19 cellular contexts compared by ENCODE assay signal in the genomic region with DNA sequence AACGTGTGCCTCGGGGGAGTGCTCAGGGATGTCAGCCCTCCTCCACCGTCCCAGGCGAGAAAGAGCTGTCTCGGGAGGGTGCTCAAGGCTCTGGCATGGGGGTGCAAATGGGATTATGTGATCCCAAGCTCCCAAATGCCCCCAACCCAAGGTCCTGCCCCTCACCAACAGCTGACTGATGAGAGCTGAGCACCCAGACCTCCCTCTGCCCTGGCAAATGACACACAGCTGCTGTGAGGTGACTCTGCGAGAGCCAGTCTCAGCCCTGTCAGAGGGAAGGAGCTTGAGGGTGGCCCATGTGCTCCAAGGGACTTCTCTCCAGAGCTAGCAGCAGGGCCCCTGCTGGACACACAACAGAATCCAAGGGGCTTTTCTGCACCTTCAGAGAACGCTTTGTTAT. TPM values are rescaled to one million over a fixed set of nuclear protein-coding genes. Genes with fewer than 3 reads are reported as not detected.
"Had no signal": no experiment of that assay in that cellular context is flagged by ENCODE, and none has a peak within 500 bp of the region (broad histone marks: within the 10 kb centered on the region; RNA-seq: fewer than 3 reads in every experiment).

No MANE protein-coding gene starts in this region.

- H3K36me3 ChIP-seq: thyroid gland had no signal

- H3K36me3 Mint-ChIP-seq: natural killer cell treated with Interleukin-12 subunit alpha and Interleukin-12 subunit beta and Interleukin-15 and Interleukin-18, amount 100 ng/mL, for 72 hours had no signal

- DNase-seq: activated CD4-positive, alpha-beta T cell treated with anti-CD3 and anti-CD28 coated beads, Interleukin-2, amount 10 ng/mL, durations not matched to agents 7 days and 5 days; activated CD8-positive, alpha-beta T cell treated with anti-CD3 and anti-CD28 coated beads, Interleukin-2, amount 10 ng/mL, durations not matched to agents 7 days and 5 days; activated naive CD4-positive, alpha-beta T cell treated with Interleukin-2 at 50 U/mL for 16 hours; activated T-cell treated with anti-CD3 and anti-CD28 coated beads, Interleukin-2, amount 50 U/mL, for 24 hours; body of pancreas; caudate nucleus; effector memory CD8-positive, alpha-beta T cell; foreskin keratinocyte; glutamatergic neuron; hypothalamus; nucleus accumbens; stimulated activated naive CD4-positive, alpha-beta T cell; T-helper 9 cell; thyroid gland had no signal

- H3K27me3 Mint-ChIP-seq: activated CD4-positive, alpha-beta T cell treated with anti-CD3 and anti-CD28 coated beads, Interleukin-2, amount 10 ng/mL, durations not matched to agents 7 days and 5 days had no signal

- H3K9me3 Mint-ChIP-seq: activated CD4-positive, alpha-beta T cell treated with anti-CD3 and anti-CD28 coated beads, Interleukin-2, amount 10 ng/mL, durations not matched to agents 7 days and 5 days; activated T-cell treated with anti-CD3 and anti-CD28 coated beads, Interleukin-2, amount 50 U/mL, for 24 hours; activated T-helper 2 cell treated with anti-CD3 and anti-CD28 coated beads, Interferon-gamma antibody, Interleukin-2, Interleukin-4, amounts not matched to agents 10 μg/mL and 5 μg/mL and 100 μg/mL, durations not matched to agents 14 hours and 24 hours and 36 hours; natural killer cell treated with Interleukin-12 subunit alpha and Interleukin-12 subunit beta and Interleukin-15 and Interleukin-18, amount 100 ng/mL, for 72 hours had no signal

- H3K4me3 ChIP-seq: body of pancreas, lung, thyroid gland had no signal

- H3K27me3 ChIP-seq: body of pancreas, foreskin keratinocyte, thyroid gland had no signal

- ATAC-seq: activated CD4-positive, CD25-positive, alpha-beta regulatory T cell treated with anti-CD3 and anti-CD28 coated beads, Interleukin-2, amount 50 U/mL, for 24 hours; activated CD8-positive, alpha-beta T cell treated with anti-CD3 and anti-CD28 coated beads, Interleukin-2, amount 10 ng/mL, durations not matched to agents 7 days and 5 days; body of pancreas; effector memory CD8-positive, alpha-beta T cell; foreskin keratinocyte; natural killer cell treated with Interleukin-12 subunit alpha and Interleukin-12 subunit beta and Interleukin-15 and Interleukin-18, amount 100 ng/mL, for 72 hours had no signal

- H3K27ac ChIP-seq: body of pancreas, foreskin keratinocyte, thyroid gland had no signal

- H3K4me3 Mint-ChIP-seq: activated CD4-positive, alpha-beta T cell treated with anti-CD3 and anti-CD28 coated beads, Interleukin-2, amount 10 ng/mL, durations not matched to agents 7 days and 5 days; activated CD8-positive, alpha-beta T cell treated with anti-CD3 and anti-CD28 coated beads, Interleukin-2, amount 10 ng/mL, durations not matched to agents 7 days and 5 days; activated T-cell treated with anti-CD3 and anti-CD28 coated beads, Interleukin-2, amount 50 U/mL, for 24 hours; effector memory CD8-positive, alpha-beta T cell; natural killer cell treated with Interleukin-12 subunit alpha and Interleukin-12 subunit beta and Interleukin-15 and Interleukin-18, amount 100 ng/mL, for 72 hours had no signal

- H3K9me3 ChIP-seq: body of pancreas, thyroid gland had no signal

- H3K27ac Mint-ChIP-seq: activated CD4-positive, alpha-beta T cell treated with anti-CD3 and anti-CD28 coated beads, Interleukin-2, amount 10 ng/mL, durations not matched to agents 7 days and 5 days; activated CD8-positive, alpha-beta T cell treated with anti-CD3 and anti-CD28 coated beads, Interleukin-2, amount 10 ng/mL, durations not matched to agents 7 days and 5 days; activated T-cell treated with anti-CD3 and anti-CD28 coated beads, Interleukin-2, amount 50 U/mL, for 24 hours; activated T-helper 2 cell treated with anti-CD3 and anti-CD28 coated beads, Interferon-gamma antibody, Interleukin-2, Interleukin-4, amounts not matched to agents 10 μg/mL and 5 μg/mL and 100 μg/mL, durations not matched to agents 14 hours and 24 hours and 36 hours; effector memory CD8-positive, alpha-beta T cell; natural killer cell treated with Interleukin-12 subunit alpha and Interleukin-12 subunit beta and Interleukin-15 and Interleukin-18, amount 100 ng/mL, for 72 hours had no signal

- H3K4me1 ChIP-seq: body of pancreas, foreskin keratinocyte had no signal

RNA-seq across cellular contexts. Expression of a gene that starts 7.7 kb away (rescaled TPM):
- total RNA-seq: activated CD4-positive, alpha-beta T cell treated with anti-CD3 and anti-CD28 coated beads, Interleukin-2, amount 10 ng/mL, durations not matched to agents 7 days and 5 days; activated CD8-positive, alpha-beta T cell treated with anti-CD3 and anti-CD28 coated beads, Interleukin-2, amount 10 ng/mL, durations not matched to agents 7 days and 5 days; activated T-helper 2 cell treated with anti-CD3 and anti-CD28 coated beads, Interferon-gamma antibody, Interleukin-2, Interleukin-4, amounts not matched to agents 10 μg/mL and 5 μg/mL and 100 μg/mL, durations not matched to agents 14 hours and 24 hours and 36 hours; fibroblast of lung; natural killer cell treated with Interleukin-12 subunit alpha and Interleukin-12 subunit beta and Interleukin-15 and Interleukin-18, amount 100 ng/mL, for 72 hours had no signal
- polyA plus RNA-seq: foreskin keratinocyte had no signal

RNA-seq across cellular contexts. Expression of a gene that starts 52.9 kb away (rescaled TPM):
- total RNA-seq: activated CD4-positive, alpha-beta T cell treated with anti-CD3 and anti-CD28 coated beads, Interleukin-2, amount 10 ng/mL, durations not matched to agents 7 days and 5 days; activated CD8-positive, alpha-beta T cell treated with anti-CD3 and anti-CD28 coated beads, Interleukin-2, amount 10 ng/mL, durations not matched to agents 7 days and 5 days; activated T-helper 2 cell treated with anti-CD3 and anti-CD28 coated beads, Interferon-gamma antibody, Interleukin-2, Interleukin-4, amounts not matched to agents 10 μg/mL and 5 μg/mL and 100 μg/mL, durations not matched to agents 14 hours and 24 hours and 36 hours; body of pancreas; fibroblast of lung; natural killer cell treated with Interleukin-12 subunit alpha and Interleukin-12 subunit beta and Interleukin-15 and Interleukin-18, amount 100 ng/mL, for 72 hours had no signal
